Comparison of ENCODE assay signal across 1 cellular context in genomic region chr19:16628984-16629691, GRCh38.
A peak's percentile ranks its signal among the peaks of the same experiment; 100 is the strongest.
TF ChIP-seq lines count a peak whose summit lies in the region.

No MANE protein-coding gene starts in this region.

TF ChIP-seq in K562, 482 proteins besides CTCF, POLR2A, EP300 and RAD21 (continued from another document and continues in another):
- TF ChIP-seq CHD7 (IDR thresholded peaks at IDR 0.05; ENCODE audit: low read depth, low read length) (no peak), DLX4 (CRISPR knock-in tag; IDR thresholded peaks at IDR 0.05) (no peak), POLR2AphosphoS2 (IDR thresholded peaks at IDR 0.05; ENCODE audit: low read length) (no peak), RB1 (IDR thresholded peaks at IDR 0.05; ENCODE audit: low read depth) (0 out of 2 replicates have a peak, but pooled peaks have one; percentile 5), TSC22D4 (tag; IDR thresholded peaks at IDR 0.05) (no peak), ZNF318 (IDR thresholded peaks at IDR 0.05; ENCODE audit: borderline replicate concordance in 1 of 2, low read depth in 1 of 2) (no peak), MAX (CRISPR knock-in tag; IDR thresholded peaks at IDR 0.05) (peak; percentile 74), GATA2 (CRISPR knock-in tag; IDR thresholded peaks at IDR 0.05) (no peak), HINFP (tag; conservative IDR thresholded peaks at IDR 0.05; ENCODE audit: low read depth) (no peak), SAP30 (IDR thresholded peaks at IDR 0.05; ENCODE audit: borderline replicate concordance, insufficient read depth, low read depth, low read length, poor library complexity, severe bottlenecking) (peak; percentile 38), ZNF263 (CRISPR knock-in tag; IDR thresholded peaks at IDR 0.05; ENCODE audit: borderline replicate concordance) (no peak), CREB5 (CRISPR knock-in tag; IDR thresholded peaks at IDR 0.05) (no peak), CHD4 (IDR thresholded peaks at IDR 0.05; ENCODE audit: insufficient read depth, insufficient replicate concordance, low read depth, low read length, poor library complexity, severe bottlenecking) (no peak), PTTG1 (tag; IDR thresholded peaks at IDR 0.05; ENCODE audit: low read depth) (no peak), KDM1A (IDR thresholded peaks at IDR 0.05) (peak in 1 of 2 experiments; percentile 18; a peak in 1 of 4 replicates), SUPT5H (IDR thresholded peaks at IDR 0.05) (no peak), CBX5 (IDR thresholded peaks at IDR 0.05; ENCODE audit: borderline replicate concordance, low read depth) (no peak), IRF1 (CRISPR knock-in tag; IDR thresholded peaks at IDR 0.05; ENCODE audit: borderline replicate concordance) (no peak), ZNF740 (CRISPR knock-in tag; IDR thresholded peaks at IDR 0.05) (0 out of 2 replicates have a peak, but pooled peaks have one; percentile 9), ZNF740 (tag; IDR thresholded peaks at IDR 0.05) (peak in 1 of 2 experiments; percentile 55; a peak in 1 of 4 replicates), POLR2AphosphoS5 (IDR thresholded peaks at IDR 0.05; ENCODE audit: control insufficient read depth, insufficient read depth, low read depth, low read length) (peak; percentile 5; the same call in 1 of the 2 replicates), HDAC1 (IDR thresholded peaks at IDR 0.05) (peak in 1 of 2 experiments; percentile 71; a peak in 2 of 4 replicates), ESRRA (IDR thresholded peaks at IDR 0.05; ENCODE audit: borderline replicate concordance, low read depth) (peak; percentile 93)
